ENCODE assay signal across 9 cellular contexts in genomic region chr3:142987707-142988106, GRCh38. TPM values are rescaled to one million over a fixed set of nuclear protein-coding genes. Genes with fewer than 3 reads are reported as not detected.
DNase-seq lines count a peak whose midpoint lies in the region; ATAC-seq and TF ChIP-seq lines count a peak whose summit lies in the region.
"Had no signal": no experiment of that assay in that cellular context is flagged by ENCODE, and none has a peak within 500 bp of the region (broad histone marks: within the 10 kb centered on the region; RNA-seq: fewer than 3 reads in every experiment).

No MANE protein-coding gene starts in this region.

- WGBS in gastroesophageal sphincter (ENCODE audit: low coverage in 1 of 2), 2 donors = 10 to 42% methylated on average over 1 to 7 of the region's 7 CpGs

- no peaks in the 10 kb centered on the region for H3K4me1 Mint-ChIP-seq in activated T-cell treated with anti-CD3 and anti-CD28 coated beads, Interleukin-2, amount 50 U/mL, for 72 hours (ENCODE audit: low read depth)

- H3K4me3 Mint-ChIP-seq in activated T-cell treated with anti-CD3 and anti-CD28 coated beads, Interleukin-2, amount 50 U/mL, for 72 hours = no peak overlapping the region

- no peaks in the 10 kb centered on the region for H3K9me3 Mint-ChIP-seq in activated T-cell treated with anti-CD3 and anti-CD28 coated beads, Interleukin-2, amount 50 U/mL, for 72 hours

- ATAC-seq in activated T-cell treated with anti-CD3 and anti-CD28 coated beads, Interleukin-2, amount 50 U/mL, for 72 hours (replicated peaks in 1 of 2) = peak; percentile 43 to 62
- peak; percentile 82 for ATAC-seq in gastroesophageal sphincter
- ATAC-seq in upper lobe of right lung = peak; percentile 50

- H3K27me3 ChIP-seq in gastroesophageal sphincter = no peaks in the 10 kb centered on the region
- no peaks in the 10 kb centered on the region for H3K27me3 ChIP-seq in upper lobe of right lung

- H3K27ac Mint-ChIP-seq in activated T-cell treated with anti-CD3 and anti-CD28 coated beads, Interleukin-2, amount 50 U/mL, for 72 hours = no peak overlapping the region

- TF ChIP-seq EP300 in gastroesophageal sphincter (IDR thresholded peaks at IDR 0.05) = no peak

- H3K9me3 ChIP-seq in gastroesophageal sphincter = no peaks in the 10 kb centered on the region
- H3K9me3 ChIP-seq in upper lobe of right lung = no peaks in the 10 kb centered on the region

- H3K36me3 ChIP-seq in gastroesophageal sphincter (no peaks in the 10 kb centered on the region), upper lobe of right lung (no peaks in the 10 kb centered on the region)

- H3K27ac ChIP-seq in gastroesophageal sphincter (peak overlapping the region in 2 of 4 donors; percentile 1 to 11), upper lobe of right lung (no peak overlapping the region)

- H3K36me3 Mint-ChIP-seq in activated T-cell treated with anti-CD3 and anti-CD28 coated beads, Interleukin-2, amount 50 U/mL, for 72 hours (ENCODE audit: insufficient read depth in 2 of 2) = no peaks in the 10 kb centered on the region

- DNase-seq in activated T-cell treated with anti-CD3 and anti-CD28 coated beads, Interleukin-2, amount 50 U/mL, for 72 hours = no peak
- DNase-seq in activated T-cell treated with anti-CD3 and anti-CD28 coated beads, Interleukin-2, amount 50 U/mL, for 48 hours = no peak
- DNase-seq in M059J (ENCODE audit: low read depth) (peak; percentile 31), upper lobe of right lung (no peak), OCI-M1 (lab: John Stamatoyannopoulos, UW) (no peak)
- DNase-seq in activated naive CD4-positive, alpha-beta T cell treated with anti-CD3 and anti-CD28 coated beads, Interleukin-2, amount 50 U/mL, for 16 hours = no peak
- DNase-seq in stimulated activated CD4-positive, alpha-beta T cell treated with anti-CD3 and anti-CD28 coated beads, Interleukin-1b, Interleukin-23, amount 100 ng/mL, for 48 hours = no peak

- no peak for TF ChIP-seq POLR2A in gastroesophageal sphincter (IDR thresholded peaks at IDR 0.05)

- peaks cover 0 to 12% (median 0%) of the 10 kb centered on the region in 3 donors for H3K4me1 ChIP-seq in gastroesophageal sphincter
- H3K4me1 ChIP-seq in upper lobe of right lung = no peaks in the 10 kb centered on the region

- TF ChIP-seq CTCF in gastroesophageal sphincter (IDR thresholded peaks at IDR 0.05) (no peak), upper lobe of right lung (IDR thresholded peaks at IDR 0.05) (no peak)

- H3K27me3 Mint-ChIP-seq in activated T-cell treated with anti-CD3 and anti-CD28 coated beads, Interleukin-2, amount 50 U/mL, for 72 hours (ENCODE audit: low read depth) = peaks cover 21% of the 10 kb centered on the region

- intact Hi-C loops in upper lobe of right lung (cut with DNase I) = loop anchor here (10.0 kb wide), 1 partner anchor 403 kb away; no protein-coding TSS in a partner anchor

- no peak overlapping the region for H3K4me3 ChIP-seq in gastroesophageal sphincter
- H3K4me3 ChIP-seq in upper lobe of right lung = no peak overlapping the region

RNA-seq across cellular contexts. Expression of gene U2SURP, which starts 13.7 kb away (rescaled TPM):
- 100 to 1,000 TPM; 157 to 179 TPM for total RNA-seq in activated T-cell treated with anti-CD3 and anti-CD28 coated beads, Interleukin-2, amount 50 U/mL, for 72 hours
- 73.5 and 83.3 TPM in 2 replicates for total RNA-seq in M059J (2014; rRNA removed; shearing (Covaris generic))
- total RNA-seq in gastroesophageal sphincter (100 to 1,000 TPM in 1 of 4 donors, 10 to 100 TPM in 3; 40.5 to 111 (median 60.4) TPM), upper lobe of right lung (75.8 TPM)

RNA-seq across cellular contexts. Expression of gene PAQR9, which starts 24.2 kb away (rescaled TPM):
- total RNA-seq in activated T-cell treated with anti-CD3 and anti-CD28 coated beads, Interleukin-2, amount 50 U/mL, for 72 hours = not detected
- total RNA-seq in M059J (2014; rRNA removed; shearing (Covaris generic)) = 0.12 and 0.59 TPM in 2 replicates
- total RNA-seq in gastroesophageal sphincter (not detected), upper lobe of right lung (not detected)
- total RNA-seq: T-helper 1 cell treated with Interleukin-12 subunit alpha and Interleukin-12 subunit beta and Interleukin-4 antibody, amounts not matched to agents 30 ng/mL and 1 ng/mL, for 36 hours had no signal
